9 cellular contexts compared by ENCODE assay signal in genomic region chr6:139219746-139220145, GRCh38.
DNase-seq lines count a peak whose midpoint lies in the region; ATAC-seq and TF ChIP-seq lines count a peak whose summit lies in the region.
"Had no signal": no experiment of that assay in that cellular context is flagged by ENCODE, and none has a peak within 500 bp of the region (broad histone marks: within the 10 kb centered on the region; RNA-seq: fewer than 3 reads in every experiment).

No MANE protein-coding gene starts in this region.

- peaks cover 5% of the 10 kb centered on the region for H3K4me1 Mint-ChIP-seq in memory B cell

- no peaks in the 10 kb centered on the region for H3K9me3 ChIP-seq in right atrium auricular region
- no peaks in the 10 kb centered on the region for H3K9me3 ChIP-seq in aorta (ENCODE audit: control insufficient read depth, low read length)

- H3K27ac Mint-ChIP-seq in memory B cell: peak overlapping the region; percentile 33

- 97 to 98% methylated on average over 2 of the region's 2 CpGs for WGBS in aorta, 2 donors

- ATAC-seq in left cardiac atrium (no peak), memory B cell (ENCODE audit: low read depth) (no peak), aorta (ENCODE audit: low FRiP score) (no peak)

- H3K27me3 ChIP-seq in right atrium auricular region (no peaks in the 10 kb centered on the region), aorta (ENCODE audit: control insufficient read depth in 1 of 2, insufficient read depth in 2 of 2, low read length in 1 of 2) (no peaks in the 10 kb centered on the region)

- intact Hi-C loops in left cardiac atrium (cut with DNase I) (loop anchor here (1.0 to 2.0 kb wide), 2 partner anchors 143 to 145 kb away; no protein-coding TSS in a partner anchor), aorta (cut with DNase I) (loop anchor here (1.0 to 5.0 kb wide), 5 partner anchors 20 to 402 kb away; no protein-coding TSS in a partner anchor)

- no peaks in the 10 kb centered on the region for H3K36me3 ChIP-seq in right atrium auricular region
- no peaks in the 10 kb centered on the region for H3K36me3 ChIP-seq in aorta (ENCODE audit: control insufficient read depth in 1 of 2, insufficient read depth in 2 of 2, low read length in 1 of 2)

- no peak overlapping the region for H3K4me3 ChIP-seq in right atrium auricular region
- no peak overlapping the region for H3K4me3 ChIP-seq in aorta (ENCODE audit: low read length in 2 of 2)

- DNase-seq in right atrium auricular region (ENCODE audit: low spot score): no peak
- no peak for DNase-seq in left cardiac atrium
- no peak for DNase-seq in memory B cell (ENCODE audit: low spot score in 2 of 2)
- no peak for DNase-seq in aorta
- no peak for DNase-seq in NCI-H2029 (lab: John Stamatoyannopoulos, UW)
- no peak for DNase-seq in NCI-H524 (lab: John Stamatoyannopoulos, UW)
- no peak for DNase-seq in activated effector memory CD4-positive, alpha-beta T cell treated with anti-CD3 and anti-CD28 coated beads, Interleukin-2, amount 50 U/mL, for 16 hours

- no peak overlapping the region for H3K4me3 Mint-ChIP-seq in memory B cell

- H3K4me1 ChIP-seq in right atrium auricular region (peaks cover 0 to 8% of the 10 kb centered on the region in 2 donors), aorta (ENCODE audit: control insufficient read depth in 1 of 2, insufficient read depth in 2 of 2, low read length in 2 of 2) (no peaks in the 10 kb centered on the region)

- H3K9me3 Mint-ChIP-seq in memory B cell: peaks cover 2% of the 10 kb centered on the region

- no peaks in the 10 kb centered on the region for H3K27me3 Mint-ChIP-seq in memory B cell

- H3K36me3 Mint-ChIP-seq in memory B cell: peaks cover 2% of the 10 kb centered on the region
- H3K36me3 Mint-ChIP-seq: CD14-positive monocyte had no signal

- TF ChIP-seq CTCF in right atrium auricular region (IDR thresholded peaks at IDR 0.05) (no peak), VCaP (conservative IDR thresholded peaks at IDR 0.05) (no peak)

- H3K27ac ChIP-seq in right atrium auricular region (peak overlapping the region; percentile 58 to 71), VCaP (peak overlapping the region; percentile 56), aorta (ENCODE audit: low read depth in 1 of 2, low read length in 2 of 2) (peak overlapping the region; percentile 8 to 57)
